Comparison of ENCODE assay signal across 8 cellular contexts in the genomic region with DNA sequence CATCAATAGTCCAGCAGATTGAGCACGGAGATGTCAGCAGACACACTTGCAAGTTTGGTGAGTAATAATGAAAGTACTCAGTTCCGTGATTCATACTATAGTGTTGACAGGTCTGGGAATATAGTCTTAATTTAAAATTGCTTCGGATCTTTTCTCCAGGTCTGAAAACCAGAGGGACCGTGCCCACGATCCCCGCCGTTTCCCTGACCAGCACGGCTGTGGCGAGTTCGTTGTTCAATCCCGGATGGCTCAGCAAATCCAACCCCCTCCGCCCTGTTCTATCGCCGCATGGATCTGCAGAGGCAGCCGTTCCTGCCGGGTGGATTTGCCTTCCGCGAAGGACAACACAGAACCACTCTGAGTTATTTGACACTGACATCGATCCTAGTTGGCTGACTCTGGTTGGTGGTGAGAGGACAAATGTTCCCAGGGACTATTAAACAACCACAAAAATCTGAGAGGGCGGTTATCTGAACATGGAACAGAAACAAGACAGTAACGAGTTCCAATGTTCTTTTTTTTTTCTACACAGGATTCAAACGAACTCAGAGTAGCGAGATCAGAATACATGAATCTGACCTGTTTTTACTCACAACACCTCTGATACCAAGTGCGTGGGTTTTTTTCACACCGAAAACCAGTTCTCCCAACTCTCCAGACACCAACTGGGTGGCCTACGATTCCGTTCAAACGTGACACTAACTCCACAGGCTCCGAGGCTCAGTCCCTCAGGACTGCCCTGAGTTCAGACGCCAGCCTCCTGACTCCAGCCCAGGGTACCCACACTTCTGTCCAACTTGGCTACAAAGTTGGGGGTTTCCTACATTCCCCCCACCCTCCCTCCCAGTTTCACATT. TPM values are rescaled to one million over a fixed set of nuclear protein-coding genes. Genes with fewer than 3 reads are reported as not detected.
A peak's percentile ranks its signal among the peaks of the same experiment; 100 is the strongest.
DNase-seq lines count a peak whose midpoint lies in the region; ATAC-seq and TF ChIP-seq lines count a peak whose summit lies in the region.

No MANE protein-coding gene starts in this region.

- TF ChIP-seq POLR2A in esophagus squamous epithelium (IDR thresholded peaks at IDR 0.05) (no peak), thyroid gland (IDR thresholded peaks at IDR 0.05) (no peak)

- H3K4me3 Mint-ChIP-seq in CD4-positive, alpha-beta memory T cell: peak overlapping the region; percentile 89 to 99 (median 95)

- 47 to 65% methylated on average over 23 to 30 of the region's 30 CpGs for WGBS in esophagus squamous epithelium, 2 donors
- 45 to 57% methylated on average over 25 to 30 of the region's 30 CpGs for WGBS in thyroid gland, 2 donors

- H3K4me2 ChIP-seq in SU-DHL-6 (ENCODE audit: low read depth, low read length, poor library complexity, severe bottlenecking) (peak overlapping the region; percentile 24), skeletal muscle satellite cell (ENCODE audit: low read length) (peak overlapping the region; percentile 85)

- no peak overlapping the region for H3K9ac ChIP-seq in SU-DHL-6 (ENCODE audit: low read length)
- peak overlapping the region; percentile 78 for H3K9ac ChIP-seq in skeletal muscle satellite cell (ENCODE audit: low read depth, low read length)

- peaks cover 59% of the 10 kb centered on the region for H3K4me1 ChIP-seq in CD4-positive, alpha-beta memory T cell (ENCODE audit: insufficient read depth, low read length)
- H3K4me1 ChIP-seq in esophagus squamous epithelium (peaks cover 3 to 47% (median 9%) of the 10 kb centered on the region in 3 donors), skeletal muscle satellite cell (ENCODE audit: control insufficient read depth, insufficient read depth, low read length) (peaks cover 48% of the 10 kb centered on the region), thyroid gland (peaks cover 6 to 11% of the 10 kb centered on the region in 2 donors)

- no peaks in the 10 kb centered on the region for H3K27me3 ChIP-seq in CD4-positive, alpha-beta memory T cell (ENCODE audit: insufficient read depth, low read length)
- no peaks in the 10 kb centered on the region for H3K27me3 ChIP-seq in SU-DHL-6 (ENCODE audit: low read length)
- H3K27me3 ChIP-seq in esophagus squamous epithelium: peaks cover 0 to 56% (median 0%) of the 10 kb centered on the region in 4 donors
- peaks cover 15% of the 10 kb centered on the region for H3K27me3 ChIP-seq in skeletal muscle satellite cell (ENCODE audit: control insufficient read depth, insufficient read depth, low read length)
- H3K27me3 ChIP-seq in thyroid gland: no peaks in the 10 kb centered on the region

- no peaks in the 10 kb centered on the region for H3K9me3 ChIP-seq in CD4-positive, alpha-beta memory T cell (ENCODE audit: control insufficient read depth in 1 of 2, low read length in 2 of 2)
- H3K9me3 ChIP-seq in SU-DHL-6 (ENCODE audit: insufficient read depth, low read length) (no peaks in the 10 kb centered on the region), esophagus squamous epithelium (no peaks in the 10 kb centered on the region), skeletal muscle satellite cell (replicated peaks; ENCODE audit: low read length) (no peaks in the 10 kb centered on the region), thyroid gland (no peaks in the 10 kb centered on the region)

- H3K9me3 Mint-ChIP-seq in CD4-positive, alpha-beta memory T cell: no peaks in the 10 kb centered on the region

- H2AFZ ChIP-seq in SU-DHL-6 (ENCODE audit: low read depth, low read length, severe bottlenecking): no peak overlapping the region

- H3K4me3 ChIP-seq in CD4-positive, alpha-beta memory T cell (ENCODE audit: low read length in 2 of 2): peak overlapping the region; percentile 46 to 95
- H3K4me3 ChIP-seq in SU-DHL-6 (ENCODE audit: insufficient read depth, low read length, poor library complexity, severe bottlenecking) (no peak overlapping the region), esophagus squamous epithelium (peak overlapping the region in 3 of 4 donors; percentile 27 to 38 (median 27)), skeletal muscle satellite cell (ENCODE audit: low read length) (peak overlapping the region; percentile 66), thyroid gland (replicated peaks in 1 of 3) (no peak overlapping the region)

- POLR2A ChIA-PET in CD4-positive, alpha-beta memory T cell (lab: Charles Lee; ENCODE audit: partially characterized antibody): interaction anchor here (0.6 to 1.1 kb wide), 2 partner anchors 22 to 32 kb away, joined by 3 to 4 read pairs; no protein-coding TSS in a partner anchor

- peak overlapping the region; percentile 89 to 96 (median 95) for H3K27ac Mint-ChIP-seq in CD4-positive, alpha-beta memory T cell

- TF ChIP-seq CTCF in SU-DHL-6 (IDR thresholded peaks at IDR 0.05; ENCODE audit: insufficient read depth, low read length, poor library complexity, severe bottlenecking): no peak
- no peak for TF ChIP-seq CTCF in esophagus squamous epithelium (IDR thresholded peaks at IDR 0.05)
- no peak for TF ChIP-seq CTCF in thyroid gland (IDR thresholded peaks at IDR 0.05)

- DNase-seq in CD4-positive, alpha-beta memory T cell: peak in 3 of 5 donors; percentile 23 to 39 (median 28)
- DNase-seq in esophagus squamous epithelium (lab: John Stamatoyannopoulos, UW) (no peak), NCI-H2196 treated with DMSO at 0.1 percent for 48 hours (lab: John Stamatoyannopoulos, UW; ENCODE audit: unreplicated experiment) (no peak), thyroid gland (no peak)

- no peaks in the 10 kb centered on the region for H4K20me1 ChIP-seq in SU-DHL-6 (ENCODE audit: low read depth, low read length)

- H3K36me3 Mint-ChIP-seq in CD4-positive, alpha-beta memory T cell: peaks cover 0 to 6% of the 10 kb centered on the region in 2 donors

- no peaks in the 10 kb centered on the region for H3K9me2 ChIP-seq in SU-DHL-6 (replicated peaks; ENCODE audit: insufficient read depth, low read length)

- intact Hi-C loops in CD4-positive, alpha-beta memory T cell (cut with micrococcal nuclease): no loop called here
- intact Hi-C loops in esophagus squamous epithelium (cut with DNase I) (no loop called here), thyroid gland (cut with DNase I) (loop anchor here (5.0 kb wide), 1 partner anchor 61 kb away; a partner anchor contains a TSS)

- peaks cover 37 to 77% (median 53%) of the 10 kb centered on the region in 4 donors for H3K4me1 Mint-ChIP-seq in CD4-positive, alpha-beta memory T cell

- CTCF ChIA-PET in CD4-positive, alpha-beta memory T cell (lab: Charles Lee; ENCODE audit: partially characterized antibody): interaction anchor here (1.4 to 2.8 kb wide), 2 partner anchors 10 to 61 kb away, joined by 5 to 10 read pairs; a partner anchor contains a TSS

- no peaks in the 10 kb centered on the region for H3K27me3 Mint-ChIP-seq in CD4-positive, alpha-beta memory T cell

- no peaks in the 10 kb centered on the region for H3F3A ChIP-seq in SU-DHL-6 (ENCODE audit: insufficient read depth)

- peaks cover 10% of the 10 kb centered on the region; the same call in 1 of the 2 replicates for H3K79me2 ChIP-seq in SU-DHL-6 (ENCODE audit: insufficient read depth, low read length)

- peak overlapping the region; percentile 57 for H3K27ac ChIP-seq in CD4-positive, alpha-beta memory T cell (ENCODE audit: low read depth, low read length)
- H3K27ac ChIP-seq in SU-DHL-6 (ENCODE audit: low read depth, low read length) (no peak overlapping the region), esophagus squamous epithelium (peak overlapping the region in 2 of 4 donors; percentile 28 to 48), thyroid gland (no peak overlapping the region)

- H3K36me3 ChIP-seq in CD4-positive, alpha-beta memory T cell (ENCODE audit: insufficient read depth, low read length): no peaks in the 10 kb centered on the region
- H3K36me3 ChIP-seq in SU-DHL-6 (ENCODE audit: low read length) (no peaks in the 10 kb centered on the region), esophagus squamous epithelium (no peaks in the 10 kb centered on the region), skeletal muscle satellite cell (ENCODE audit: insufficient read depth, low read length) (no peaks in the 10 kb centered on the region), thyroid gland (no peaks in the 10 kb centered on the region)

- ATAC-seq in GM19328 (IDR thresholded peaks at IDR 0.05; ENCODE audit: unreplicated experiment): peak; percentile 43
- peak; percentile 51 for ATAC-seq in HG03280 (IDR thresholded peaks at IDR 0.05; ENCODE audit: unreplicated experiment)

RNA-seq across cellular contexts. Expression of a gene that starts 52.7 kb away (rescaled TPM):
- 100 to 1,000 TPM; 117 to 125 TPM for total RNA-seq in CD4-positive, alpha-beta memory T cell
- 100 to 1,000 TPM in 1 of 2 donors, 10 to 100 TPM in 1; 46.3 to 104 TPM for polyA plus RNA-seq in CD4-positive, alpha-beta memory T cell
- total RNA-seq in esophagus squamous epithelium (10 to 100 TPM; 35.7 to 61.8 (median 39.4) TPM), thyroid gland (10 to 100 TPM; 64.3 to 93.3 (median 81.7) TPM)
- total RNA-seq in skeletal muscle satellite cell (2012; rRNA removed): 20.5 and 28.6 TPM in 2 replicates

Comparison
In these comparisons a context has a peak if more than half of its experiments do, and no peak if none do; other contexts are left out.
1. DNase-seq: peak in CD4-positive, alpha-beta memory T cell (3 of 5); none in esophagus squamous epithelium (single experiment), NCI-H2196 treated with DMSO at 0.1 percent for 48 hours (single experiment) and thyroid gland (0 of 2).
2. H3K4me3 ChIP-seq: peak in CD4-positive, alpha-beta memory T cell (2 of 2), esophagus squamous epithelium (3 of 4) and skeletal muscle satellite cell (single experiment); none in SU-DHL-6 (single experiment) and thyroid gland (0 of 3).